8 cellular contexts compared by ENCODE assay signal in genomic region chr1:91885716-91886506, GRCh38. TPM values are rescaled to one million over a fixed set of nuclear protein-coding genes. Genes with fewer than 3 reads are reported as not detected.
DNase-seq lines count a peak whose midpoint lies in the region; ATAC-seq and TF ChIP-seq lines count a peak whose summit lies in the region.

Gene TGFBR3 (minus strand): TSS chr1:91886151. CDS start chr1:91861531, 24,620 bp downstream.

- H3K27me3 ChIP-seq in NT2/D1 (ENCODE audit: insufficient read depth, insufficient read length): peaks cover 42% of the 10 kb centered on the region

- ATAC-seq in GM19372 (IDR thresholded peaks at IDR 0.05; ENCODE audit: low read depth, unreplicated experiment) (peak; percentile 65), HG03558 (IDR thresholded peaks at IDR 0.05; ENCODE audit: extremely low read depth, unreplicated experiment) (peak; percentile 33)

- DNase-seq in NT2/D1 (ENCODE audit: low read depth, low spot score) (peak; percentile 44), activated T-cell treated with anti-CD3 and anti-CD28 coated beads for 48 hours (ENCODE audit: low read depth) (peak; percentile 80), epithelial cell of esophagus (ENCODE audit: low read depth) (peak; percentile 73), mucosa of gallbladder (ENCODE audit: low spot score) (peak; percentile 92)
- peak; percentile 76 for DNase-seq in stimulated activated CD8-positive, alpha-beta memory T cell treated with anti-CD3 and anti-CD28 coated beads, Interleukin-4, amount 100 ng/mL, for 24 hours (ENCODE audit: low read depth)

- H3K4me3 ChIP-seq in NT2/D1 (ENCODE audit: insufficient read length, low read depth) (peak within 1 kb of the TSS; percentile 94), epithelial cell of esophagus (ENCODE audit: low read length) (peak within 1 kb of the TSS; percentile 64)

- H3K36me3 ChIP-seq in NT2/D1 (ENCODE audit: insufficient read depth, insufficient read length, low read length): no peaks in the 10 kb centered on the region

- H3K9ac ChIP-seq in NT2/D1 (ENCODE audit: insufficient read length, low read depth): peak within 1 kb of the TSS; percentile 92

- peaks cover 2% of the 10 kb centered on the region for H3K4me1 ChIP-seq in NT2/D1 (ENCODE audit: insufficient read depth, insufficient read length)

- H3K27ac ChIP-seq in C4-2B: peak within 1 kb of the TSS; percentile 76

- TF ChIP-seq CTCF in C4-2B (conservative IDR thresholded peaks at IDR 0.05) (peak; percentile 63), epithelial cell of esophagus (IDR thresholded peaks at IDR 0.05; ENCODE audit: insufficient read depth, low read depth, low read length, missing control alignments) (peak; percentile 61)

- H3K9me3 ChIP-seq in NT2/D1 (ENCODE audit: insufficient read depth, low read length): no peaks in the 10 kb centered on the region

RNA-seq across cellular contexts. Expression of gene TGFBR3, which starts in this region (rescaled TPM):
- 54.4 TPM for total RNA-seq in mucosa of gallbladder

Comparison
In these comparisons a context has a peak if more than half of its experiments do, and no peak if none do; other contexts are left out.
1. Peak in every context shown above with its lines: DNase-seq, ATAC-seq, H3K4me3 ChIP-seq and H3K27ac ChIP-seq.